In the genomic region with DNA sequence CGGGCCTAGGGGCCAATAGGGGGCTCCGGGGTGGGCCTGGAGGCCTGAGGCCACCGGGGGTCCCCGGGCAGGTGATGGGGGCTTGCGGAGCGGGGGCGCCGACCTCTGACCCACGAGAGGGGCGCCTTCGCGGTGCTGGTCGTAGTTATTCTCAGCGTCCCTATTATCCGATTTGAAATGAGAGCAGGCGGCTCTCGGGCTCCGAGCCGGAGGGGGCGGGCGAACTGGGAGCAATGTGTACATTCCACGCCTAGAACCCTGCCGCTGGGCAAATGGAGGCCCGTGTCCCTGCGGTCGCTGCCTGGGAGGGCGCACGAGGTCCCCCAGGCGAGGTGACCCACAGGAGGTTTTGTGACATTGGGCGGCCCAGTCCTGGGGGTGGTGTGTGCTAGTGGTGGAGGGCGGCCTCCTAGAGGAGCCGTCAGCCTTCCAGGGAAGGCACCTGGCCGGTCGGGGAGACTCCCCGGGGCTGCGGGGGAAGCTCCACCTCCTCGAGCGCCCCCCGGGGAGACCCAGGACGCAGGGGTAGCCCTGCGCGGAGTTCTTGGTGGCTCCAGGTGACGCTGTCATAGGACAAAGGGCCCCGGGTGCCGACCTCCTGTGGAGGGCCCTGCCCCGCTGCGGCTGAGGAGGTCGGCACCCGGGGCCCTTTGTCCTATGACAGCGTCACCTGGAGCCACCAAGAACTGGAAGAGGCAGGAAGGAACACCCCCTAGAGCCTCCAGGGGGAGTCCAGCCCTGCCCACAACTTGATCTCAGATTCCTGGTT, we compare ENCODE assay signal across 8 cellular contexts.
DNase-seq lines count a peak whose midpoint lies in the region; ATAC-seq lines count a peak whose summit lies in the region.

No MANE protein-coding gene starts in this region.

- H2BK15ac ChIP-seq in mesendoderm (replicated peaks; ENCODE audit: low read depth): no peak overlapping the region

- peak overlapping the region; percentile 70 for H3K56ac ChIP-seq in mesendoderm (ENCODE audit: low read length)

- peak overlapping the region; percentile 18 for H2BK120ac ChIP-seq in mesendoderm (ENCODE audit: low read depth, low read length)

- no peaks in the 10 kb centered on the region for H3K27me3 Mint-ChIP-seq in activated CD4-positive, alpha-beta T cell treated with anti-CD3 and anti-CD28 coated beads, Interleukin-2, amount 10 ng/mL, durations not matched to agents 7 days and 5 days
- H3K27me3 Mint-ChIP-seq in stimulated activated naive B cell treated with anti-CD40 and anti-IgM and Interleukin-4, amounts not matched to agents 10 μg/mL and 1 μg/mL and 100 μg/mL, for 72 hours: no peaks in the 10 kb centered on the region

- CTCF ChIA-PET in activated CD4-positive, alpha-beta T cell treated with anti-CD3 and anti-CD28 coated beads, Interleukin-2, amount 10 ng/mL, durations not matched to agents 7 days and 5 days (lab: Charles Lee): interaction anchor here (0.6 kb wide), 1 partner anchor 164 kb away, joined by 3 read pairs; no protein-coding TSS in a partner anchor

- peaks cover 33% of the 10 kb centered on the region for H3K4me1 ChIP-seq in BLaER1
- H3K4me1 ChIP-seq in ectodermal cell (ENCODE audit: control insufficient read depth, insufficient read depth, low read length): no peaks in the 10 kb centered on the region
- H3K4me1 ChIP-seq in mesendoderm (ENCODE audit: control insufficient read depth, low read depth, low read length): no peaks in the 10 kb centered on the region

- no peak overlapping the region for H2BK5ac ChIP-seq in mesendoderm (ENCODE audit: low read length)

- H3K4me3 ChIP-seq in BLaER1 (peak overlapping the region; percentile 82), ectodermal cell (ENCODE audit: insufficient read depth, low read depth, low read length) (peak overlapping the region; percentile 50), mesendoderm (ENCODE audit: low read length) (no peak overlapping the region)

- peaks cover 19% of the 10 kb centered on the region for H3K4me1 Mint-ChIP-seq in activated CD4-positive, alpha-beta T cell treated with anti-CD3 and anti-CD28 coated beads, Interleukin-2, amount 10 ng/mL, durations not matched to agents 7 days and 5 days
- H3K4me1 Mint-ChIP-seq in stimulated activated naive B cell treated with anti-CD40 and anti-IgM and Interleukin-4, amounts not matched to agents 10 μg/mL and 1 μg/mL and 100 μg/mL, for 72 hours: peaks cover 8 to 14% of the 10 kb centered on the region in 2 donors

- H3K4ac ChIP-seq in mesendoderm (ENCODE audit: low read depth, low read length): peak overlapping the region; percentile 84

- H3K4me2 ChIP-seq in BLaER1 (peak overlapping the region; percentile 84), mesendoderm (ENCODE audit: low read length) (peak overlapping the region; percentile 40)

- H3K23ac ChIP-seq in mesendoderm (ENCODE audit: low read length): no peak overlapping the region

- DNase-seq in NCI-H1930 (lab: John Stamatoyannopoulos, UW): peak; percentile 29 to 31
- DNase-seq in activated CD4-positive, alpha-beta T cell treated with anti-CD3 and anti-CD28 coated beads, Interleukin-2, amount 10 ng/mL, durations not matched to agents 7 days and 5 days: peak; percentile 21
- DNase-seq in mesendoderm: peak; percentile 55
- peak; percentile 54 for DNase-seq in stimulated activated naive B cell treated with anti-CD40 and anti-IgM and Interleukin-4, amounts not matched to agents 10 μg/mL and 1 μg/mL and 100 μg/mL, for 72 hours

- 16 to 17% methylated on average over 50 of the region's 50 CpGs for WGBS in ectodermal cell, 2 experiments
- no CpG with 5 or more reads among the region's 50 CpGs for WGBS in mesendoderm (ENCODE audit: extremely low coverage, insufficient coverage, low lambda C conversion rate)

- no peaks in the 10 kb centered on the region for H3K79me1 ChIP-seq in mesendoderm (ENCODE audit: low read length)

- no peaks in the 10 kb centered on the region for H3K79me2 ChIP-seq in mesendoderm (ENCODE audit: control insufficient read depth, insufficient read depth, low read length)

- H3K18ac ChIP-seq in mesendoderm (ENCODE audit: low read length): peak overlapping the region; percentile 83

- peak overlapping the region; percentile 67 for H3K4me3 Mint-ChIP-seq in activated CD4-positive, alpha-beta T cell treated with anti-CD3 and anti-CD28 coated beads, Interleukin-2, amount 10 ng/mL, durations not matched to agents 7 days and 5 days
- peak overlapping the region; percentile 96 to 98 for H3K4me3 Mint-ChIP-seq in stimulated activated naive B cell treated with anti-CD40 and anti-IgM and Interleukin-4, amounts not matched to agents 10 μg/mL and 1 μg/mL and 100 μg/mL, for 72 hours

- H3K36me3 ChIP-seq in BLaER1 (peaks cover 45% of the 10 kb centered on the region), ectodermal cell (ENCODE audit: control insufficient read depth, insufficient read depth, low read length) (no peaks in the 10 kb centered on the region), mesendoderm (ENCODE audit: control insufficient read depth, insufficient read depth, low read length) (no peaks in the 10 kb centered on the region)

- POLR2A ChIA-PET in activated CD4-positive, alpha-beta T cell treated with anti-CD3 and anti-CD28 coated beads, Interleukin-2, amount 10 ng/mL, durations not matched to agents 7 days and 5 days (lab: Charles Lee): no interaction called here

- peaks cover 8% of the 10 kb centered on the region for H3K36me3 Mint-ChIP-seq in activated CD4-positive, alpha-beta T cell treated with anti-CD3 and anti-CD28 coated beads, Interleukin-2, amount 10 ng/mL, durations not matched to agents 7 days and 5 days (ENCODE audit: low read depth)
- peaks cover 2 to 26% of the 10 kb centered on the region in 2 donors for H3K36me3 Mint-ChIP-seq in stimulated activated naive B cell treated with anti-CD40 and anti-IgM and Interleukin-4, amounts not matched to agents 10 μg/mL and 1 μg/mL and 100 μg/mL, for 72 hours

- H3K9ac ChIP-seq in BLaER1 (peak overlapping the region; percentile 97), mesendoderm (ENCODE audit: low read length) (peak overlapping the region; percentile 74)

- H4K8ac ChIP-seq in mesendoderm (ENCODE audit: low read depth, low read length): peak overlapping the region; percentile 76

- H3K27me3 ChIP-seq in BLaER1: no peaks in the 10 kb centered on the region
- no peaks in the 10 kb centered on the region for H3K27me3 ChIP-seq in ectodermal cell (ENCODE audit: control insufficient read depth, insufficient read depth, low read length, poor library complexity, severe bottlenecking)
- H3K27me3 ChIP-seq in mesendoderm (ENCODE audit: insufficient read depth, low read length, poor library complexity): no peaks in the 10 kb centered on the region

- peak overlapping the region; percentile 97 for H3K27ac ChIP-seq in BLaER1
- H3K27ac ChIP-seq in ectodermal cell (ENCODE audit: insufficient read depth, low read depth, low read length, poor library complexity, severe bottlenecking): peak overlapping the region; percentile 82
- peak overlapping the region; percentile 96 for H3K27ac ChIP-seq in mesendoderm (ENCODE audit: low read depth, low read length)

- no peaks in the 10 kb centered on the region for H3K9me3 Mint-ChIP-seq in activated CD4-positive, alpha-beta T cell treated with anti-CD3 and anti-CD28 coated beads, Interleukin-2, amount 10 ng/mL, durations not matched to agents 7 days and 5 days
- no peaks in the 10 kb centered on the region for H3K9me3 Mint-ChIP-seq in stimulated activated naive B cell treated with anti-CD40 and anti-IgM and Interleukin-4, amounts not matched to agents 10 μg/mL and 1 μg/mL and 100 μg/mL, for 72 hours

- H3K9me3 ChIP-seq in BLaER1 (no peaks in the 10 kb centered on the region), ectodermal cell (ENCODE audit: control insufficient read depth, low read length) (no peaks in the 10 kb centered on the region)

- H3K27ac Mint-ChIP-seq in activated CD4-positive, alpha-beta T cell treated with anti-CD3 and anti-CD28 coated beads, Interleukin-2, amount 10 ng/mL, durations not matched to agents 7 days and 5 days: peak overlapping the region; percentile 76
- H3K27ac Mint-ChIP-seq in stimulated activated naive B cell treated with anti-CD40 and anti-IgM and Interleukin-4, amounts not matched to agents 10 μg/mL and 1 μg/mL and 100 μg/mL, for 72 hours: peak overlapping the region; percentile 100

- peaks cover 46% of the 10 kb centered on the region for H4K20me1 ChIP-seq in BLaER1

- no peak overlapping the region for H4K5ac ChIP-seq in mesendoderm (ENCODE audit: low read length)

- ATAC-seq in GM19463 (IDR thresholded peaks at IDR 0.05; ENCODE audit: unreplicated experiment): peak; percentile 8
- ATAC-seq in stimulated activated naive B cell treated with anti-CD40 and anti-IgM and Interleukin-4, amounts not matched to agents 10 μg/mL and 1 μg/mL and 100 μg/mL, for 72 hours (replicated peaks): peak in 1 of 2 donors; percentile 10
- ATAC-seq in GM21528 (IDR thresholded peaks at IDR 0.05; ENCODE audit: low FRiP score, unreplicated experiment): no peak

- no peak overlapping the region for H2AK5ac ChIP-seq in mesendoderm (ENCODE audit: low read length)
